In the genomic region with DNA sequence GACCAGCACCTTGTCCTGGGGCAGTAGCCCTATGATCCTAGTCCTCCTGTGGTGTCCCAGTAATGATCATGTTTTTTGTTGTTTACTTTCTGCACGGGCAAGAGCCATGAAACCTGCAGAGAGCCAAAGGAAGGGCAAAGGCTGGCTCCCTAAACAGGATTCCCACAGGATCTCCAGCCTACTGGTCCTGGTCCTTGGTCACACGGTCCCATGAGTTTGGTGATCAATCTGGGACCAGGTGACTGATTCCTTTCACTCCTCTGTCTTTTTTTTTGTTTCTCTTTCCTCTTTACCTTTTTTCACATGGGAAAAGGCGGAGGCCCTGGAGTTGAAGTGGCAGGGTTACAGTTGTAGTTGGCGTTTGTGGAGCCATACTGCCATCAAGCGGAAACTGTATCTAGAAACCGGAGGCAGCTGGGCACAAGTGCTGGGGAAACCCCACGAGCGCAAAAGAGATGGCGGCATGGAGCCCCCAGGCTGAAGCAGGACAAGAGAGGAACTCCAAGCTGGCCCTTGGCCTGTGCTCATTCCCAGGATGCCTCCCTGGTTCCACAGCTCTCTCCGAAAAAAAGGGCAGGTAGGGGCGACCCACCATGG, we compare ENCODE assay signal across 8 cellular contexts. TPM values are rescaled to one million over a fixed set of nuclear protein-coding genes. Genes with fewer than 3 reads are reported as not detected.
DNase-seq lines count a peak whose midpoint lies in the region; ATAC-seq and TF ChIP-seq lines count a peak whose summit lies in the region.

No MANE protein-coding gene starts in this region.

- H3K36me3 Mint-ChIP-seq in CD14-positive monocyte, result peaks cover 0 to 2% of the 10 kb centered on the region in 2 donors
- no peaks in the 10 kb centered on the region for H3K36me3 Mint-ChIP-seq in activated naive CD4-positive, alpha-beta T cell treated with anti-CD3 and anti-CD28 coated beads, Interleukin-2, amount 50 U/mL, for 24 hours

- no peak for DNase-seq in CD14-positive monocyte (ENCODE audit: low spot score)
- peak; percentile 82 for DNase-seq in medulla oblongata (ENCODE audit: extremely low spot score)
- no peak for DNase-seq in GDM1 (lab: John Stamatoyannopoulos, UW)
- DNase-seq in Kasumi-1 (lab: John Stamatoyannopoulos, UW), result no peak
- DNase-seq in GM19240 (ENCODE audit: insufficient read length, low spot score), result no peak

- peaks cover 0 to 14% (median 1%) of the 10 kb centered on the region in 3 donors for H3K27me3 Mint-ChIP-seq in CD14-positive monocyte (ENCODE audit: low read depth in 3 of 3)
- no peaks in the 10 kb centered on the region for H3K27me3 Mint-ChIP-seq in activated naive CD4-positive, alpha-beta T cell treated with anti-CD3 and anti-CD28 coated beads, Interleukin-2, amount 50 U/mL, for 24 hours

- H3K27ac Mint-ChIP-seq in CD14-positive monocyte, result peak overlapping the region in 5 of 7 donors; percentile 83 to 95 (median 87)
- H3K27ac Mint-ChIP-seq in activated naive CD4-positive, alpha-beta T cell treated with anti-CD3 and anti-CD28 coated beads, Interleukin-2, amount 50 U/mL, for 24 hours, result peak overlapping the region; percentile 99

- H3K9me3 Mint-ChIP-seq in CD14-positive monocyte, result peaks cover 0 to 3% (median 0%) of the 10 kb centered on the region in 7 donors
- no peaks in the 10 kb centered on the region for H3K9me3 Mint-ChIP-seq in activated naive CD4-positive, alpha-beta T cell treated with anti-CD3 and anti-CD28 coated beads, Interleukin-2, amount 50 U/mL, for 24 hours

- ATAC-seq in HG02943 (IDR thresholded peaks at IDR 0.05; ENCODE audit: low read depth, unreplicated experiment), result peak; percentile 37
- ATAC-seq in HG02840 (IDR thresholded peaks at IDR 0.05; ENCODE audit: low FRiP score, unreplicated experiment), result no peak

- intact Hi-C loops in CD14-positive monocyte (cut with micrococcal nuclease), result no loop called here

- peaks cover 39% of the 10 kb centered on the region for H3K4me1 Mint-ChIP-seq in CD14-positive monocyte
- H3K4me1 Mint-ChIP-seq in activated naive CD4-positive, alpha-beta T cell treated with anti-CD3 and anti-CD28 coated beads, Interleukin-2, amount 50 U/mL, for 24 hours, result peaks cover 54% of the 10 kb centered on the region

- no peak overlapping the region for H3K4me3 Mint-ChIP-seq in CD14-positive monocyte
- no peak overlapping the region for H3K4me3 Mint-ChIP-seq in activated naive CD4-positive, alpha-beta T cell treated with anti-CD3 and anti-CD28 coated beads, Interleukin-2, amount 50 U/mL, for 24 hours

- TF ChIP-seq CTCF in CD14-positive monocyte (IDR thresholded peaks at IDR 0.05), result no peak

RNA-seq across cellular contexts. Expression of a gene that starts 34.6 kb away (rescaled TPM):
- 10 to 100 TPM; 22.1 to 24.9 TPM for polyA plus RNA-seq in CD14-positive monocyte
